ENCODE assay signal across 1 cellular context in genomic region chr17:81858170-81858966, GRCh38.
TF ChIP-seq lines count a peak whose summit lies in the region.

No MANE protein-coding gene starts in this region.

TF ChIP-seq in K562, 482 proteins besides CTCF, POLR2A, EP300 and RAD21 (continued from another document):
- no peak for TF ChIP-seq FOXP4 (CRISPR knock-in tag; IDR thresholded peaks at IDR 0.05; ENCODE audit: borderline replicate concordance)
- no peak for TF ChIP-seq PKNOX1 (IDR thresholded peaks at IDR 0.05)
- 0 out of 2 replicates have a peak, but pooled peaks have one; percentile 40 for TF ChIP-seq CBFB (CRISPR knock-in tag; IDR thresholded peaks at IDR 0.05)
- TF ChIP-seq SP1 (CRISPR knock-in tag; IDR thresholded peaks at IDR 0.05) = 0 out of 2 replicates have a peak, but pooled peaks have one; percentile 39
